Comparison of ENCODE assay signal across 22 cellular contexts in the genomic region with DNA sequence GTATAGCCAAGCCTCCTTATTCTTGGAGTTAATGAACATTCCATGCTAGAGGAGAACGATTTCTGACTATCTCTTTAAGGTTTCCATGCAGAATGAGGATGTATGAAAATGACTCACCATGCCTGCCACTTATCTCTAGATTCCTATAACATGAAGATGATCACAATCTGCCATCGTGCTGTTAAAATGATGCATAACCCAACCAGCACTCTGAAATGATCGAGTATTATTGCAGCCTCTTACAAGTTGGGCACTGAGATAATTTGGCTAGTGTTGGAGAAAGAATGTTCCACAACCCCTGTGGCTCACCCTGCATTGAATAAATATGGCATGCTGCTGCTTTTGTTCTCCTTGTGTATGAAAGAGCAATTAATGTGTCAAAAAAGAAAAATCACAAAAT.
DNase-seq lines count a peak whose midpoint lies in the region; ATAC-seq lines count a peak whose summit lies in the region.
"Had no signal": no experiment of that assay in that cellular context is flagged by ENCODE, and none has a peak within 500 bp of the region (broad histone marks: within the 10 kb centered on the region; RNA-seq: fewer than 3 reads in every experiment).

No MANE protein-coding gene starts in this region.

- DNase-seq in Daoy (ENCODE audit: low read depth): peak; percentile 30
- DNase-seq in NCI-H2081 (lab: John Stamatoyannopoulos, UW): peak; percentile 29 to 70
- DNase-seq in amniotic epithelial cell (ENCODE audit: low read depth): peak; percentile 55
- peak; percentile 24 for DNase-seq in putamen (ENCODE audit: low spot score)
- no peak for DNase-seq in DMS53 treated with DMSO at 0.1 percent for 48 hours (lab: John Stamatoyannopoulos, UW; ENCODE audit: unreplicated experiment)
- DNase-seq: Calu3; CD8-positive, alpha-beta T cell; HCEC 1CT; Kasumi-1; NCI-H1092 treated with DMSO at 0.1 percent for 48 hours; NCI-H1436; NCI-H187; NCI-H2107; NCI-H446 treated with DMSO at 0.1 percent for 48 hours; NCI-H526; PC-9; RPMI8226; SHP77 had no signal

- no peak for ATAC-seq in GM18502 (IDR thresholded peaks at IDR 0.05; ENCODE audit: poor library complexity, unreplicated experiment)
- ATAC-seq in HG03460 (IDR thresholded peaks at IDR 0.05; ENCODE audit: unreplicated experiment): no peak
- ATAC-seq: A549; CD8-positive, alpha-beta T cell; K562 had no signal
